10 cellular contexts compared by ENCODE assay signal in the genomic region with DNA sequence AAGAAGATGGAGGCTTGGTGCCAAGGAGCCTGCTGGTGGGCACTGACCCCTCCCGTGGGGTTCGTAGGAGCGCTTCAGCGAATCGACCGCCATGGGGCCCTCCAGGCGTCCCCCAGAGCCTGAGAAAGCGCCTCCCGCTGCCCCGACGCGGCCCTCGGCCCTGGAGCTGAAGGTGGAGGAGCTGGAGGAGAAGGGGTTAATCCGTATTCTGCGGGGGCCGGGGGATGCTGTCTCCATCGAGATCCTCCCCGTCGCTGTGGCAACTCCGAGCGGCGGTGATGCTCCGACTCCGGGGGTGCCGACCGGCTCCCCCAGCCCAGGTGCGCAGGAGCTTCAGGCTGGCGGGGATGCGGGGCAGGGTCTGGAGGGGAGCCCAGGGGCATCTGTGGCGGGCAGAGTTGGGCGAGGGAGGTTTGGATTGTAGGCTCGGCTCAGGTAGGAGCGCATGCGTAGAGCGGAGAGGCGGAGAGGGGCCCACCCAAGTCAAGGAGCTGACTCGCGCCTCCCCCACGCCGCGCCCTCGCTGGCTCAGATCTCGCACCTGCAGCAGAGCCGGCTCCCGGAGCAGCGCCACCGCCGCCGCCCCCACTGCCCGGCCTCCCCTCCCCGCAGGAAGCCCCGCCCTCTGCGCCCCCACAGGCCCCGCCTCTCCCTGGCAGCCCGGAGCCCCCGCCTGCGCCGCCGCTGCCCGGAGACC. TPM values are rescaled to one million over a fixed set of nuclear protein-coding genes. Genes with fewer than 3 reads are reported as not detected.
A peak's percentile ranks its signal among the peaks of the same experiment; 100 is the strongest.
DNase-seq lines count a peak whose midpoint lies in the region; ATAC-seq and TF ChIP-seq lines count a peak whose summit lies in the region.
"Had no signal": no experiment of that assay in that cellular context is flagged by ENCODE, and none has a peak within 500 bp of the region (broad histone marks: within the 10 kb centered on the region; RNA-seq: fewer than 3 reads in every experiment).

No MANE protein-coding gene starts in this region.

- ATAC-seq in HG03139 (IDR thresholded peaks at IDR 0.05; ENCODE audit: unreplicated experiment) = no peak
- ATAC-seq: Panc1 had no signal

- H3K4me3 ChIP-seq in LNCaP clone FGC (ENCODE audit: low read depth, low read length) = peak overlapping the region; percentile 21; the same call in 1 of the 2 replicates
- H3K4me3 ChIP-seq in right atrium auricular region = peak overlapping the region; percentile 42 to 47
- H3K4me3 ChIP-seq in retinal pigment epithelial cell (ENCODE audit: low read length) = peak overlapping the region; percentile 55

- no peaks in the 10 kb centered on the region for H3K9me3 ChIP-seq in right atrium auricular region

- peaks cover 13% of the 10 kb centered on the region for H3K36me3 ChIP-seq in right atrium auricular region

- H3K27ac ChIP-seq in VCaP (peak overlapping the region; percentile 88), right atrium auricular region (peak overlapping the region in 1 of 2 donors; percentile 1)

- DNase-seq in LNCaP clone FGC (ENCODE audit: low read depth) = no peak
- no peak for DNase-seq in right atrium auricular region (ENCODE audit: low spot score)
- no peak for DNase-seq in retinal pigment epithelial cell (ENCODE audit: low read depth)
- DNase-seq in activated CD8-positive, alpha-beta memory T cell treated with anti-CD3 and anti-CD28 coated beads, Interleukin-2, amount 50 U/mL, for 48 hours = no peak
- DNase-seq in activated CD4-positive, alpha-beta T cell treated with anti-CD3 and anti-CD28 coated beads for 48 hours = no peak
- DNase-seq in NK-92 (lab: John Stamatoyannopoulos, UW; ENCODE audit: unreplicated experiment) = no peak
- DNase-seq: kidney glomerular epithelial cell had no signal

- H3K4me1 ChIP-seq in right atrium auricular region = peaks cover 0 to 19% of the 10 kb centered on the region in 2 donors

- TF ChIP-seq CTCF in LNCaP clone FGC (IDR thresholded peaks at IDR 0.05; ENCODE audit: control insufficient read depth, extremely low read depth, insufficient read depth) = no peak
- no peak for TF ChIP-seq CTCF in VCaP (conservative IDR thresholded peaks at IDR 0.05)
- no peak for TF ChIP-seq CTCF in right atrium auricular region (IDR thresholded peaks at IDR 0.05)
- no peak for TF ChIP-seq CTCF in retinal pigment epithelial cell (conservative IDR thresholded peaks at IDR 0.05; ENCODE audit: low read depth, low read length)

- no peaks in the 10 kb centered on the region for H3K27me3 ChIP-seq in right atrium auricular region

RNA-seq across cellular contexts. Expression of a gene that starts 19.8 kb away (rescaled TPM):
- 10 to 100 TPM in 1 of 2 donors, 1 to 10 TPM in 1; 7.6 to 13.6 TPM for total RNA-seq in right atrium auricular region

RNA-seq across cellular contexts. Expression of a gene that starts 20.4 kb away (rescaled TPM):
- total RNA-seq in right atrium auricular region = not detected
